Comparison of ENCODE assay signal across 8 cellular contexts in the genomic region with DNA sequence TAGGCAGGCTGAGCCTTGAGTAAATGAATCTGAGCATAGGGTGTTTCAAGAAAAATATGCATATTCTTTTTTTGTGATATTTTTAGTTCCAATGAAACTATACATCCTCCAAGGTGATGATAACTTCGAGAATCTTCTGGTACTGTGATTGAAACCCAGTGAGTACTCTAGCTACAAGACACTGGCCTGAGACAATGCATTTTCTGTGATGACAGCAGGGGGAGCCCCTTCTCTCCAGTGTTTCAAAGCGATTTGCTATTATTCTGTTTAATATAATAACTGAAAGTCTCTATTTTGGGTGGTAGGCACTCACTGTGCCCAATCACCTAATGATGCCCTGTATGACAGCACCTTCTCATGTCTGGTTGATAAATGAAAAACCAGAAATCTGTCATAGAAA. TPM values are rescaled to one million over a fixed set of nuclear protein-coding genes. Genes with fewer than 3 reads are reported as not detected.
A peak's percentile ranks its signal among the peaks of the same experiment; 100 is the strongest.
DNase-seq lines count a peak whose midpoint lies in the region; ATAC-seq and FAIRE-seq lines count a peak whose summit lies in the region.

No MANE protein-coding gene starts in this region.

- intact Hi-C loops in posterior vena cava (cut with DNase I): loop anchor here in 1 of 2 donors (10.0 kb wide), 1 partner anchor 93 kb away; no protein-coding TSS in a partner anchor

- peak; percentile 95 for FAIRE-seq in TTC549 (lab: Jason Lieb, UNC)

- H3K27ac Mint-ChIP-seq in central memory CD8-positive, alpha-beta T cell (ENCODE audit: low read depth): no peak overlapping the region
- H3K27ac Mint-ChIP-seq in naive B cell: peak overlapping the region in 1 of 6 donors; percentile 73

- H3K4me1 Mint-ChIP-seq in central memory CD8-positive, alpha-beta T cell: peaks cover 25% of the 10 kb centered on the region
- H3K4me1 Mint-ChIP-seq in naive B cell: peaks cover 21 to 43% (median 22%) of the 10 kb centered on the region in 3 donors

- peak; percentile 49 for DNase-seq in GDM1 (lab: John Stamatoyannopoulos, UW)
- DNase-seq in LoVo (ENCODE audit: low spot score): peak; percentile 57
- DNase-seq in central memory CD8-positive, alpha-beta T cell (ENCODE audit: low spot score in 2 of 2): peak; percentile 32 to 46
- peak; percentile 57 for DNase-seq in naive B cell
- DNase-seq in hepatic stellate cell (ENCODE audit: low spot score): no peak
- no peak for DNase-seq in posterior vena cava (ENCODE audit: low spot score)

- ATAC-seq in central memory CD8-positive, alpha-beta T cell (replicated peaks; ENCODE audit: extremely low read depth, poor library complexity, severe bottlenecking): no peak
- ATAC-seq in naive B cell (ENCODE audit: low read depth in 2 of 2) (peak in 1 of 2 donors; percentile 12), HG02981 (IDR thresholded peaks at IDR 0.05; ENCODE audit: unreplicated experiment) (no peak)

- no peaks in the 10 kb centered on the region for H3K27me3 Mint-ChIP-seq in central memory CD8-positive, alpha-beta T cell
- H3K27me3 Mint-ChIP-seq in naive B cell: no peaks in the 10 kb centered on the region

- peaks cover 15% of the 10 kb centered on the region for H3K36me3 Mint-ChIP-seq in central memory CD8-positive, alpha-beta T cell (ENCODE audit: insufficient read depth)
- H3K36me3 Mint-ChIP-seq in naive B cell: no peaks in the 10 kb centered on the region

- no peak overlapping the region for H3K4me3 Mint-ChIP-seq in central memory CD8-positive, alpha-beta T cell
- H3K4me3 Mint-ChIP-seq in naive B cell: peak overlapping the region in 1 of 8 donors; percentile 98

- no peaks in the 10 kb centered on the region for H3K9me3 Mint-ChIP-seq in central memory CD8-positive, alpha-beta T cell
- no peaks in the 10 kb centered on the region for H3K9me3 Mint-ChIP-seq in naive B cell

RNA-seq across cellular contexts. Expression of a gene that starts 12.1 kb away (rescaled TPM):
- polyA plus RNA-seq in naive B cell (ENCODE audit: low read depth in 6 of 6): 10 to 100 TPM; 40.3 to 66.1 (median 55.3) TPM
- 10 to 100 TPM; 72.1 to 86.2 TPM for total RNA-seq in posterior vena cava

Comparison
In these comparisons a context has a peak if more than half of its experiments do, and no peak if none do; other contexts are left out.
1. DNase-seq: peak in GDM1 (single experiment), LoVo (single experiment), central memory CD8-positive, alpha-beta T cell (2 of 2) and naive B cell (single experiment); none in hepatic stellate cell (single experiment) and posterior vena cava (single experiment).